8 cellular contexts compared by ENCODE assay signal in genomic region chr3:149657796-149658443, GRCh38. TPM values are rescaled to one million over a fixed set of nuclear protein-coding genes. Genes with fewer than 3 reads are reported as not detected.
DNase-seq lines count a peak whose midpoint lies in the region; ATAC-seq, FAIRE-seq and TF ChIP-seq lines count a peak whose summit lies in the region.

Gene WWTR1 (minus strand): TSS chr3:149658025. CDS start chr3:149657306, 719 bp downstream.

- H2BK15ac ChIP-seq in H1 (ENCODE audit: low read length), result peak within 1 kb of the TSS; percentile 55; the same call in 1 of the 2 replicates

- peaks cover 0 to 12% (median 8%) of the 10 kb centered on the region in 4 experiments; a peak in 4 of 7 replicates for H3K27me3 ChIP-seq in H1 (replicated peaks in 1 of 4; ENCODE audit: control insufficient read depth in 3 of 4, extremely low read depth in 1 of 4, insufficient read depth in 3 of 4, low read length in 3 of 4)

- peak within 1 kb of the TSS; percentile 94 for H4K91ac ChIP-seq in H1 (replicated peaks; ENCODE audit: insufficient read length, low read length)

- H2BK120ac ChIP-seq in H1 (replicated peaks; ENCODE audit: low read depth, low read length), result peak within 1 kb of the TSS; percentile 61

- H4K5ac ChIP-seq in H1 (ENCODE audit: insufficient read length, low read depth, low read length), result peak within 1 kb of the TSS; percentile 82

- H2BK20ac ChIP-seq in H1 (ENCODE audit: low read length), result peak within 1 kb of the TSS; percentile 23; the same call in 1 of the 2 replicates

- 0 out of 8 replicates have a peak, but pooled peaks cover 0 to 3% (median 0%) of the 10 kb centered on the region in 4 experiments for H3K36me3 ChIP-seq in H1 (ENCODE audit: control insufficient read depth in 2 of 4, insufficient read depth in 4 of 4, low read length in 3 of 4)

- H4K20me1 ChIP-seq in H1 (replicated peaks in 1 of 2; ENCODE audit: control insufficient read depth in 1 of 2, insufficient read depth in 2 of 2, low read length in 2 of 2), result peaks cover 0 to 4% of the 10 kb centered on the region in 2 experiments

- no peaks in the 10 kb centered on the region for H3K9me3 ChIP-seq in H1 (ENCODE audit: insufficient read depth in 2 of 2, low read depth in 1 of 2, low read length in 1 of 2)

- H3K9ac ChIP-seq in H1 (replicated peaks in 1 of 4; ENCODE audit: extremely low read depth in 1 of 4, low read depth in 3 of 4, low read length in 3 of 4), result peak within 1 kb of the TSS; percentile 87 to 95 (median 93)

- intact Hi-C loops in lower leg skin (cut with DNase I; ENCODE audit: low total_unique reads), result no loop called here

- H2BK12ac ChIP-seq in H1 (ENCODE audit: low read depth, low read length), result peak within 1 kb of the TSS; percentile 96

- POLR2A ChIA-PET in H1 (lab: Charles Lee; ENCODE audit: partially characterized antibody), result interaction anchor here (0.7 to 5.8 kb wide), 41 partner anchors 9 to 313 kb away, joined by 3 to 53 read pairs (median 4); partner anchors contain the start of genes COMMD2, PFN2 and RNF13

- no peak for TF ChIP-seq RAD21 in H1 (IDR thresholded peaks at IDR 0.05 in 1 of 2, conservative IDR thresholded peaks at IDR 0.05 in 1 of 2; ENCODE audit: low read depth in 2 of 2, low read length in 2 of 2)

- peak in 1 of 2 experiments; percentile 7; a peak in 1 of 3 replicates for TF ChIP-seq EP300 in H1 (IDR thresholded peaks at IDR 0.05; ENCODE audit: borderline replicate concordance in 1 of 2, low read depth in 2 of 2, low read length in 2 of 2)

- H2BK5ac ChIP-seq in H1 (ENCODE audit: low read depth, low read length), result peak within 1 kb of the TSS; percentile 96

- 3% methylated on average over 36 of the region's 46 CpGs; no CpG with 5 or more reads in 1 of the 2 experiments for WGBS in H1 (ENCODE audit: extremely low coverage in 1 of 2, insufficient coverage in 1 of 2, insufficient read length in 1 of 2, insufficient replicate concordance in 2 of 2, low coverage in 1 of 2, low lambda C conversion rate in 2 of 2, missing lambda C conversion rate in 1 of 2), 2 experiments
- 0% methylated on average over 23 to 42 of the region's 46 CpGs for WGBS in lower leg skin, 2 donors

- peaks cover 5% of the 10 kb centered on the region for H3K79me1 ChIP-seq in H1 (ENCODE audit: low read depth, low read length)

- peak within 1 kb of the TSS; percentile 87 for H3K27ac Mint-ChIP-seq in stimulated activated effector memory CD8-positive, alpha-beta T cell treated with anti-CD3 and anti-CD28 coated beads, Interleukin-12 subunit alpha, Interleukin-12 subunit beta, amount 100 ng/mL, for 72 hours

- peaks cover 0 to 20% of the 10 kb centered on the region in 2 experiments; a peak in 3 of 4 replicates for H3K79me2 ChIP-seq in H1 (ENCODE audit: control insufficient read depth in 1 of 2, insufficient read depth in 2 of 2, low read length in 2 of 2)

- H3K4me1 Mint-ChIP-seq in stimulated activated effector memory CD8-positive, alpha-beta T cell treated with anti-CD3 and anti-CD28 coated beads, Interleukin-12 subunit alpha, Interleukin-12 subunit beta, amount 100 ng/mL, for 72 hours, result peaks cover 21% of the 10 kb centered on the region

- peak within 1 kb of the TSS; percentile 98 for H3K27ac ChIP-seq in H1 (ENCODE audit: low read depth, low read length)

- DNase-seq in GOT3 (lab: John Stamatoyannopoulos, UW), result peak; percentile 83
- peak; percentile 47 to 54 for DNase-seq in Kasumi-1 (lab: John Stamatoyannopoulos, UW)
- DNase-seq in H1 (ENCODE audit: low read depth in 1 of 2, low spot score in 2 of 2), result peak; percentile 88 to 90
- peak; percentile 97 to 99 for DNase-seq in lower leg skin (ENCODE audit: low spot score in 2 of 2)
- peak; percentile 19 to 76 for DNase-seq in stimulated activated effector memory CD8-positive, alpha-beta T cell treated with anti-CD3 and anti-CD28 coated beads, Interleukin-12 subunit alpha, Interleukin-12 subunit beta, amount 100 ng/mL, for 72 hours (ENCODE audit: low spot score in 2 of 2)
- DNase-seq in AML-193 (lab: John Stamatoyannopoulos, UW), result no peak

- peak; percentile 86 to 93 for TF ChIP-seq POLR2A in H1 (IDR thresholded peaks at IDR 0.05; ENCODE audit: control extremely low read depth in 1 of 2, low read depth in 2 of 2, low read length in 2 of 2)
- peak in 1 of 2 donors; percentile 67 for TF ChIP-seq POLR2A in lower leg skin (IDR thresholded peaks at IDR 0.05)

- no peak for FAIRE-seq in H1 (lab: Jason Lieb, UNC)

- no peak within 1 kb of the TSS for H3K14ac ChIP-seq in H1 (ENCODE audit: insufficient read length)

- H2AFZ ChIP-seq in H1 (ENCODE audit: low read length), result no peak within 1 kb of the TSS; the same call in 1 of the 2 replicates

- peak within 1 kb of the TSS; percentile 88 for H3K56ac ChIP-seq in H1 (replicated peaks; ENCODE audit: insufficient read length, low read depth, low read length)

- ATAC-seq in activated CD4-positive, CD25-positive, alpha-beta regulatory T cell treated with anti-CD3 and anti-CD28 coated beads, Interleukin-2, amount 50 U/mL, for 24 hours, result peak; percentile 34 to 49
- peak; percentile 73 for ATAC-seq in stimulated activated effector memory CD8-positive, alpha-beta T cell treated with anti-CD3 and anti-CD28 coated beads, Interleukin-12 subunit alpha, Interleukin-12 subunit beta, amount 100 ng/mL, for 72 hours

- H3K9me3 Mint-ChIP-seq in stimulated activated effector memory CD8-positive, alpha-beta T cell treated with anti-CD3 and anti-CD28 coated beads, Interleukin-12 subunit alpha, Interleukin-12 subunit beta, amount 100 ng/mL, for 72 hours, result no peaks in the 10 kb centered on the region

- peaks cover 0 to 7% (median 2%) of the 10 kb centered on the region in 4 experiments for H3K4me1 ChIP-seq in H1 (replicated peaks in 1 of 4; ENCODE audit: control insufficient read depth in 3 of 4, insufficient read depth in 4 of 4, low read length in 3 of 4)

- H3K4me3 ChIP-seq in GM12875 (ENCODE audit: low read depth, low read length), result peak within 1 kb of the TSS; percentile 86
- H3K4me3 ChIP-seq in H1 (ENCODE audit: extremely low read depth in 1 of 4, insufficient read depth in 2 of 4, low read depth in 3 of 4, low read length in 4 of 4), result peak within 1 kb of the TSS; percentile 53 to 83 (median 73)
- peak within 1 kb of the TSS; percentile 67 for H3K4me3 ChIP-seq in lower leg skin (ENCODE audit: low read depth, poor library complexity, severe bottlenecking)

- peak within 1 kb of the TSS; percentile 98 for H3K18ac ChIP-seq in H1 (ENCODE audit: extremely low read depth, low read length)

- CTCF ChIA-PET in H1 (lab: Charles Lee; ENCODE audit: partially characterized antibody), result interaction anchor here (1.1 to 5.3 kb wide), 9 partner anchors 12 to 151 kb away, joined by 3 to 35 read pairs (median 3); no protein-coding TSS in a partner anchor

- peak within 1 kb of the TSS; percentile 95 to 99 for H3K4me2 ChIP-seq in H1 (ENCODE audit: insufficient read depth in 1 of 2, low read depth in 2 of 2, low read length in 2 of 2)

- no peaks in the 10 kb centered on the region for H3K36me3 Mint-ChIP-seq in stimulated activated effector memory CD8-positive, alpha-beta T cell treated with anti-CD3 and anti-CD28 coated beads, Interleukin-12 subunit alpha, Interleukin-12 subunit beta, amount 100 ng/mL, for 72 hours

- peak within 1 kb of the TSS; percentile 98 for H4K8ac ChIP-seq in H1 (ENCODE audit: extremely low read depth, insufficient read depth, low read length)

- H3K4ac ChIP-seq in H1 (replicated peaks; ENCODE audit: insufficient read length, low read depth, low read length), result peak within 1 kb of the TSS; percentile 27

- peaks cover 26% of the 10 kb centered on the region for H3K23me2 ChIP-seq in H1 (ENCODE audit: low read depth, low read length)

- H3K23ac ChIP-seq in H1 (ENCODE audit: insufficient read length), result no peak within 1 kb of the TSS

- H2AK5ac ChIP-seq in H1 (ENCODE audit: low read depth, low read length), result peak within 1 kb of the TSS; percentile 89; the same call in 1 of the 2 replicates

- TF ChIP-seq CTCF in GM12875 (IDR thresholded peaks at IDR 0.05; ENCODE audit: borderline replicate concordance, insufficient read depth, low read depth, low read length) (no peak), H1 (IDR thresholded peaks at IDR 0.05; ENCODE audit: control extremely low read depth in 1 of 3, insufficient read depth in 1 of 3, low read depth in 1 of 3, low read length in 3 of 3) (no peak), lower leg skin (IDR thresholded peaks at IDR 0.05) (no peak)

- H3K4me3 Mint-ChIP-seq in stimulated activated effector memory CD8-positive, alpha-beta T cell treated with anti-CD3 and anti-CD28 coated beads, Interleukin-12 subunit alpha, Interleukin-12 subunit beta, amount 100 ng/mL, for 72 hours, result peak within 1 kb of the TSS; percentile 81

TF ChIP-seq in H1, 55 proteins besides CTCF, POLR2A, EP300 and RAD21 (continues in another document):
- TF ChIP-seq EZH2 (IDR thresholded peaks at IDR 0.05; ENCODE audit: low read depth, low read length, severe bottlenecking) (no peak), TCF12 (IDR thresholded peaks at IDR 0.05; ENCODE audit: low read depth, low read length) (no peak), ATF2 (IDR thresholded peaks at IDR 0.05; ENCODE audit: low read length) (no peak), GABPA (IDR thresholded peaks at IDR 0.05; ENCODE audit: borderline replicate concordance, insufficient read depth, low read length) (no peak)
- TF ChIP-seq, protein P1, sequence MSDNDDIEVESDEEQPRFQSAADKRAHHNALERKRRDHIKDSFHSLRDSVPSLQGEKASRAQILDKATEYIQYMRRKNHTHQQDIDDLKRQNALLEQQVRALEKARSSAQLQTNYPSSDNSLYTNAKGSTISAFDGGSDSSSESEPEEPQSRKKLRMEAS (IDR thresholded peaks at IDR 0.05), result peak; percentile 83

RNA-seq across cellular contexts. Expression of gene WWTR1, which starts in this region (rescaled TPM):
- 18.6 and 19.2 TPM in 2 replicates for total RNA-seq in H1 (2021; fragmentation: NEBNext Ultra II Directional; extraction: Animal tissue kit (Norgen Biotek cat#: 25700))
- polyA plus RNA-seq in H1 (2011; rRNA removed), result 15.7 and 19.2 TPM in 2 replicates
- polyA plus RNA-seq in H1 (2011; cell fraction: cytosol; rRNA removed), result 13.0 TPM
- 27.0 TPM for polyA plus RNA-seq in H1 (2011; cell fraction: nucleus; rRNA removed)
- 9.0 to 17.1 TPM (median 11.7 TPM) in 4 replicates for polyA plus RNA-seq in H1 (2012, experiment 1 of 2)
- polyA plus RNA-seq in H1 (2012, experiment 2 of 2), result 7.5 TPM
- polyA plus RNA-seq in H1 (2013, experiment 1 of 2), result 12.6 TPM
- polyA plus RNA-seq in H1 (2013, experiment 2 of 2), result 12.3 TPM
- 25.0 and 28.6 TPM in 2 replicates for polyA minus RNA-seq in H1 (2011; rRNA and poly(A)+ RNA removed)
- 13.1 TPM for polyA minus RNA-seq in H1 (2011; cell fraction: cytosol; rRNA and poly(A)+ RNA removed)
- polyA minus RNA-seq in H1 (2011; cell fraction: nucleus; rRNA and poly(A)+ RNA removed), result 71.1 TPM
- 10 to 100 TPM; 52.4 to 78.1 (median 56.1) TPM for total RNA-seq in lower leg skin

Comparison
In these comparisons a context has a peak if more than half of its experiments do, and no peak if none do; other contexts are left out.
1. DNase-seq: peak in GOT3 (single experiment), Kasumi-1 (2 of 2), H1 (2 of 2), lower leg skin (2 of 2) and stimulated activated effector memory CD8-positive, alpha-beta T cell treated with anti-CD3 and anti-CD28 coated beads, Interleukin-12 subunit alpha, Interleukin-12 subunit beta, amount 100 ng/mL, for 72 hours (2 of 2); none in AML-193 (0 of 2).
2. Peak in every context shown above with its lines, with median percentiles within 50 percentile points of each other: H3K4me3 ChIP-seq.